ENCODE assay signal across 8 cellular contexts in genomic region chr6:122322824-122323223, GRCh38.
DNase-seq lines count a peak whose midpoint lies in the region; ATAC-seq and FAIRE-seq lines count a peak whose summit lies in the region.

No MANE protein-coding gene starts in this region.

- in situ Hi-C loops in Caki2 (cut with HindIII; ENCODE audit: low pct_unique_long_range_greater_than_20kb, low sequenced_read_pairs), result no loop called here

- H3K4me3 Mint-ChIP-seq in activated CD4-positive, alpha-beta memory T cell treated with anti-CD3 and anti-CD28 coated beads, Interleukin-2, amount 10 ng/mL, durations not matched to agents 7 days and 5 days, result peak overlapping the region; percentile 79

- peak overlapping the region; percentile 27 for H3K27ac Mint-ChIP-seq in activated CD4-positive, alpha-beta memory T cell treated with anti-CD3 and anti-CD28 coated beads, Interleukin-2, amount 10 ng/mL, durations not matched to agents 7 days and 5 days

- H3K9me3 Mint-ChIP-seq in activated CD4-positive, alpha-beta memory T cell treated with anti-CD3 and anti-CD28 coated beads, Interleukin-2, amount 10 ng/mL, durations not matched to agents 7 days and 5 days, result no peaks in the 10 kb centered on the region

- POLR2A ChIA-PET in activated CD4-positive, alpha-beta memory T cell treated with anti-CD3 and anti-CD28 coated beads, Interleukin-2, amount 10 ng/mL, durations not matched to agents 7 days and 5 days (lab: Charles Lee), result no interaction called here

- H3K4me1 Mint-ChIP-seq in activated CD4-positive, alpha-beta memory T cell treated with anti-CD3 and anti-CD28 coated beads, Interleukin-2, amount 10 ng/mL, durations not matched to agents 7 days and 5 days, result peaks cover 11% of the 10 kb centered on the region

- peak; percentile 64 for FAIRE-seq in islet of Langerhans (lab: Jason Lieb, UNC)

- H3K27me3 Mint-ChIP-seq in activated CD4-positive, alpha-beta memory T cell treated with anti-CD3 and anti-CD28 coated beads, Interleukin-2, amount 10 ng/mL, durations not matched to agents 7 days and 5 days, result no peaks in the 10 kb centered on the region

- peak; percentile 21 for DNase-seq in Caki2 (ENCODE audit: low read depth)
- no peak for DNase-seq in activated CD4-positive, alpha-beta memory T cell treated with anti-CD3 and anti-CD28 coated beads, Interleukin-2, amount 10 ng/mL, durations not matched to agents 7 days and 5 days
- DNase-seq in NCI-H187 treated with DMSO at 0.1 percent for 48 hours (lab: John Stamatoyannopoulos, UW), result no peak

- no peaks in the 10 kb centered on the region for H3K36me3 Mint-ChIP-seq in activated CD4-positive, alpha-beta memory T cell treated with anti-CD3 and anti-CD28 coated beads, Interleukin-2, amount 10 ng/mL, durations not matched to agents 7 days and 5 days (ENCODE audit: low read depth)

- ATAC-seq in HG03432 (IDR thresholded peaks at IDR 0.05; ENCODE audit: unreplicated experiment), result peak; percentile 69
- no peak for ATAC-seq in activated CD4-positive, CD25-positive, alpha-beta regulatory T cell treated with anti-CD3 and anti-CD28 coated beads, Interleukin-2, amount 50 U/mL, for 24 hours
- no peak for ATAC-seq in HG03175 (IDR thresholded peaks at IDR 0.05; ENCODE audit: unreplicated experiment)
- no peak for ATAC-seq in HG02884 (IDR thresholded peaks at IDR 0.05; ENCODE audit: unreplicated experiment)

- CTCF ChIA-PET in activated CD4-positive, alpha-beta memory T cell treated with anti-CD3 and anti-CD28 coated beads, Interleukin-2, amount 10 ng/mL, durations not matched to agents 7 days and 5 days (lab: Charles Lee), result no interaction called here
